ENCODE assay signal across 2 cellular contexts in genomic region chr11:11672101-11672500, GRCh38.
TF ChIP-seq lines count a peak whose summit lies in the region.

No MANE protein-coding gene starts in this region.

TF ChIP-seq in GM23338, 12 proteins besides CTCF, POLR2A, EP300 and RAD21 (continued from another document):
- TF ChIP-seq, protein P1, sequence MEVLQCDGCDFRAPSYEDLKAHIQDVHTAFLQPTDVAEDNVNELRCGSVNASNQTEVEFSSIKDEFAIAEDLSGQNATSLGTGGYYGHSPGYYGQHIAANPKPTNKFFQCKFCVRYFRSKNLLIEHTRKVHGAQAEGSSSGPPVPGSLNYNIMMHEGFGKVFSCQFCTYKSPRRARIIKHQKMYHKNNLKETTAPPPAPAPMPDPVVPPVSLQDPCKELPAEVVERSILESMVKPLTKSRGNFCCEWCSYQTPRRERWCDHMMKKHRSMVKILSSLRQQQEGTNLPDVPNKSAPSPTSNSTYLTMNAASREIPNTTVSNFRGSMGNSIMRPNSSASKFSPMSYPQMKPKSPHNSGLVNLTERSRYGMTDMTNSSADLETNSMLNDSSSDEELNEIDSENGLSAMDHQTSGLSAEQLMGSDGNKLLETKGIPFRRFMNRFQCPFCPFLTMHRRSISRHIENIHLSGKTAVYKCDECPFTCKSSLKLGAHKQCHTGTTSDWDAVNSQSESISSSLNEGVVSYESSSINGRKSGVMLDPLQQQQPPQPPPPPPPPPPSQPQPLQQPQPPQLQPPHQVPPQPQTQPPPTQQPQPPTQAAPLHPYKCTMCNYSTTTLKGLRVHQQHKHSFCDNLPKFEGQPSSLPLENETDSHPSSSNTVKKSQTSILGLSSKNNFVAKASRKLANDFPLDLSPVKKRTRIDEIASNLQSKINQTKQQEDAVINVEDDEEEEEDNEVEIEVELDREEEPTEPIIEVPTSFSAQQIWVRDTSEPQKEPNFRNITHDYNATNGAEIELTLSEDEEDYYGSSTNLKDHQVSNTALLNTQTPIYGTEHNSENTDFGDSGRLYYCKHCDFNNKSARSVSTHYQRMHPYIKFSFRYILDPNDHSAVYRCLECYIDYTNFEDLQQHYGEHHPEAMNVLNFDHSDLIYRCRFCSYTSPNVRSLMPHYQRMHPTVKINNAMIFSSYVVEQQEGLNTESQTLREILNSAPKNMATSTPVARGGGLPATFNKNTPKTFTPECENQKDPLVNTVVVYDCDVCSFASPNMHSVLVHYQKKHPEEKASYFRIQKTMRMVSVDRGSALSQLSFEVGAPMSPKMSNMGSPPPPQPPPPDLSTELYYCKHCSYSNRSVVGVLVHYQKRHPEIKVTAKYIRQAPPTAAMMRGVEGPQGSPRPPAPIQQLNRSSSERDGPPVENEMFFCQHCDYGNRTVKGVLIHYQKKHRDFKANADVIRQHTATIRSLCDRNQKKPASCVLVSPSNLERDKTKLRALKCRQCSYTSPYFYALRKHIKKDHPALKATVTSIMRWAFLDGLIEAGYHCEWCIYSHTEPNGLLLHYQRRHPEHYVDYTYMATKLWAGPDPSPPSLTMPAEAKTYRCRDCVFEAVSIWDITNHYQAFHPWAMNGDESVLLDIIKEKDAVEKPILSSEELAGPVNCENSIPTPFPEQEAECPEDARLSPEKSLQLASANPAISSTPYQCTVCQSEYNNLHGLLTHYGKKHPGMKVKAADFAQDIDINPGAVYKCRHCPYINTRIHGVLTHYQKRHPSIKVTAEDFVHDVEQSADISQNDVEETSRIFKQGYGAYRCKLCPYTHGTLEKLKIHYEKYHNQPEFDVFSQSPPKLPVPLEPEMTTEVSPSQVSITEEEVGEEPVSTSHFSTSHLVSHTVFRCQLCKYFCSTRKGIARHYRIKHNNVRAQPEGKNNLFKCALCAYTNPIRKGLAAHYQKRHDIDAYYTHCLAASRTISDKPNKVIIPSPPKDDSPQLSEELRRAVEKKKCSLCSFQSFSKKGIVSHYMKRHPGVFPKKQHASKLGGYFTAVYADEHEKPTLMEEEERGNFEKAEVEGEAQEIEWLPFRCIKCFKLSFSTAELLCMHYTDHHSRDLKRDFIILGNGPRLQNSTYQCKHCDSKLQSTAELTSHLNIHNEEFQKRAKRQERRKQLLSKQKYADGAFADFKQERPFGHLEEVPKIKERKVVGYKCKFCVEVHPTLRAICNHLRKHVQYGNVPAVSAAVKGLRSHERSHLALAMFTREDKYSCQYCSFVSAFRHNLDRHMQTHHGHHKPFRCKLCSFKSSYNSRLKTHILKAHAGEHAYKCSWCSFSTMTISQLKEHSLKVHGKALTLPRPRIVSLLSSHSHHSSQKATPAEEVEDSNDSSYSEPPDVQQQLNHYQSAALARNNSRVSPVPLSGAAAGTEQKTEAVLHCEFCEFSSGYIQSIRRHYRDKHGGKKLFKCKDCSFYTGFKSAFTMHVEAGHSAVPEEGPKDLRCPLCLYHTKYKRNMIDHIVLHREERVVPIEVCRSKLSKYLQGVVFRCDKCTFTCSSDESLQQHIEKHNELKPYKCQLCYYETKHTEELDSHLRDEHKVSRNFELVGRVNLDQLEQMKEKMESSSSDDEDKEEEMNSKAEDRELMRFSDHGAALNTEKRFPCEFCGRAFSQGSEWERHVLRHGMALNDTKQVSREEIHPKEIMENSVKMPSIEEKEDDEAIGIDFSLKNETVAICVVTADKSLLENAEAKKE (CRISPR knock-in tag; IDR thresholded peaks at IDR 0.05): no peak
- TF ChIP-seq REST (IDR thresholded peaks at IDR 0.05; ENCODE audit: unreplicated experiment) (no peak), STAT1 (IDR thresholded peaks at IDR 0.05; ENCODE audit: unreplicated experiment) (no peak), EZH2 (IDR thresholded peaks at IDR 0.05; ENCODE audit: low read depth, unreplicated experiment) (no peak), ZNF114 (CRISPR knock-in tag; IDR thresholded peaks at IDR 0.05) (no peak), NANOG (IDR thresholded peaks at IDR 0.05; ENCODE audit: borderline replicate concordance) (no peak)
- TF ChIP-seq, protein P2, sequence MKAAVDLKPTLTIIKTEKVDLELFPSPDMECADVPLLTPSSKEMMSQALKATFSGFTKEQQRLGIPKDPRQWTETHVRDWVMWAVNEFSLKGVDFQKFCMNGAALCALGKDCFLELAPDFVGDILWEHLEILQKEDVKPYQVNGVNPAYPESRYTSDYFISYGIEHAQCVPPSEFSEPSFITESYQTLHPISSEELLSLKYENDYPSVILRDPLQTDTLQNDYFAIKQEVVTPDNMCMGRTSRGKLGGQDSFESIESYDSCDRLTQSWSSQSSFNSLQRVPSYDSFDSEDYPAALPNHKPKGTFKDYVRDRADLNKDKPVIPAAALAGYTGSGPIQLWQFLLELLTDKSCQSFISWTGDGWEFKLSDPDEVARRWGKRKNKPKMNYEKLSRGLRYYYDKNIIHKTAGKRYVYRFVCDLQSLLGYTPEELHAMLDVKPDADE (IDR thresholded peaks at IDR 0.05): no peak

TF ChIP-seq in WTC11, 78 proteins besides CTCF, POLR2A, EP300 and RAD21 (continued from another document):
- TF ChIP-seq HMGXB4 (CRISPR knock-in tag; IDR thresholded peaks at IDR 0.05): no peak
- TF ChIP-seq NFE2L1 (CRISPR knock-in tag; IDR thresholded peaks at IDR 0.05): no peak
TF ChIP-seq in WTC11: peak in this region for 0.
